ENCODE assay signal across 25 cellular contexts in genomic region chr15:72174551-72175165, GRCh38. TPM values are rescaled to one million over a fixed set of nuclear protein-coding genes. Genes with fewer than 3 reads are reported as not detected.
DNase-seq lines count a peak whose midpoint lies in the region; ATAC-seq, FAIRE-seq and TF ChIP-seq lines count a peak whose summit lies in the region.
"Had no signal": no experiment of that assay in that cellular context is flagged by ENCODE, and none has a peak within 500 bp of the region (broad histone marks: within the 10 kb centered on the region; RNA-seq: fewer than 3 reads in every experiment).

No MANE protein-coding gene starts in this region.

- no peak overlapping the region for H2BK20ac ChIP-seq in H1 (ENCODE audit: low read length)

- H2AK5ac ChIP-seq in H1 (ENCODE audit: low read depth, low read length), result 0 out of 2 replicates have a peak overlapping the region, but pooled peaks have one; percentile 28

- 0 out of 2 replicates have a peak overlapping the region, but pooled peaks have one; percentile 9 for H2BK5ac ChIP-seq in H1 (ENCODE audit: low read depth, low read length)

- no peak for FAIRE-seq in H1 (lab: Jason Lieb, UNC)
- FAIRE-seq: A204.1, G401.6, GM12892 had no signal

- DNase-seq in NT2/D1 (ENCODE audit: low read depth, low spot score) (no peak), H1 (ENCODE audit: low read depth in 1 of 2, low spot score in 2 of 2) (no peak), osteoblast (ENCODE audit: insufficient read length, low spot score, missing footprints) (peak; percentile 46), T-helper 2 cell (no peak), NOMO-1 treated with DMSO at 0.1 percent for 48 hours (lab: John Stamatoyannopoulos, UW; ENCODE audit: unreplicated experiment) (no peak), NCI-H1694 (lab: John Stamatoyannopoulos, UW) (no peak)
- DNase-seq: CD8-positive, alpha-beta memory T cell; DMS79 treated with DMSO at 0.1 percent for 48 hours; H7; MV-4-11; NCI-H1417; NCI-H2171 treated with DMSO at 0.1 percent for 48 hours; NCI-H82; Peyer's patch; SHP77; SK-N-SH had no signal

- no peak overlapping the region for H2BK15ac ChIP-seq in H1 (ENCODE audit: low read length)

- no peaks in the 10 kb centered on the region for H3K9me3 ChIP-seq in NT2/D1 (ENCODE audit: insufficient read depth, low read length)
- H3K9me3 ChIP-seq in H1 (ENCODE audit: insufficient read depth in 2 of 2, low read depth in 1 of 2, low read length in 1 of 2), result no peaks in the 10 kb centered on the region
- no peaks in the 10 kb centered on the region for H3K9me3 ChIP-seq in osteoblast (ENCODE audit: low read depth, low read length)
- H3K9me3 ChIP-seq: BLaER1, Peyer's patch, SK-N-SH had no signal

- H4K20me1 ChIP-seq in H1 (replicated peaks in 1 of 2; ENCODE audit: control insufficient read depth in 1 of 2, insufficient read depth in 2 of 2, low read length in 2 of 2) (no peaks in the 10 kb centered on the region), osteoblast (ENCODE audit: insufficient read depth, low read length) (no peaks in the 10 kb centered on the region)
- H4K20me1 ChIP-seq: BLaER1 had no signal

- TF ChIP-seq RAD21 in H1 (IDR thresholded peaks at IDR 0.05 in 1 of 2, conservative IDR thresholded peaks at IDR 0.05 in 1 of 2; ENCODE audit: low read depth in 2 of 2, low read length in 2 of 2), result no peak

- no peak overlapping the region for H3K4me2 ChIP-seq in H1 (ENCODE audit: insufficient read depth in 1 of 2, low read depth in 2 of 2, low read length in 2 of 2)
- H3K4me2 ChIP-seq in osteoblast (ENCODE audit: insufficient read depth, low read length), result no peak overlapping the region
- H3K4me2 ChIP-seq: BLaER1, SK-N-SH had no signal

- no peak overlapping the region for H3K14ac ChIP-seq in H1 (ENCODE audit: insufficient read length)

- H3K23ac ChIP-seq in H1 (ENCODE audit: insufficient read length), result no peak overlapping the region

- H3K9ac ChIP-seq in NT2/D1 (ENCODE audit: insufficient read length, low read depth), result peak overlapping the region; percentile 9
- no peak overlapping the region for H3K9ac ChIP-seq in H1 (replicated peaks in 1 of 4; ENCODE audit: extremely low read depth in 1 of 4, low read depth in 3 of 4, low read length in 3 of 4)
- H3K9ac ChIP-seq: BLaER1, SK-N-SH had no signal

- no peak overlapping the region for H3K4me3 ChIP-seq in NT2/D1 (ENCODE audit: insufficient read length, low read depth)
- H3K4me3 ChIP-seq in H1 (ENCODE audit: extremely low read depth in 1 of 4, insufficient read depth in 2 of 4, low read depth in 3 of 4, low read length in 4 of 4), result no peak overlapping the region
- H3K4me3 ChIP-seq in osteoblast (ENCODE audit: insufficient read depth, low read length), result no peak overlapping the region
- H3K4me3 ChIP-seq: BLaER1, Peyer's patch had no signal

- H3K4me1 ChIP-seq in NT2/D1 (ENCODE audit: insufficient read depth, insufficient read length), result peaks cover 6% of the 10 kb centered on the region
- H3K4me1 ChIP-seq in H1 (replicated peaks in 1 of 4; ENCODE audit: control insufficient read depth in 3 of 4, insufficient read depth in 4 of 4, low read length in 3 of 4), result 0 out of 7 replicates have a peak, but pooled peaks cover 0 to 2% (median 1%) of the 10 kb centered on the region in 4 experiments
- no peaks in the 10 kb centered on the region for H3K4me1 ChIP-seq in osteoblast (ENCODE audit: insufficient read depth, low read length)

- H4K91ac ChIP-seq in H1 (replicated peaks; ENCODE audit: insufficient read length, low read length), result no peak overlapping the region

- POLR2A ChIA-PET in H1 (lab: Charles Lee; ENCODE audit: partially characterized antibody), result interaction anchor here (0.9 kb wide), 1 partner anchor 24 kb away, joined by 3 read pairs; no protein-coding TSS in a partner anchor

- H3K27me3 ChIP-seq in NT2/D1 (ENCODE audit: insufficient read depth, insufficient read length) (no peaks in the 10 kb centered on the region), H1 (replicated peaks in 1 of 4; ENCODE audit: control insufficient read depth in 3 of 4, extremely low read depth in 1 of 4, insufficient read depth in 3 of 4, low read length in 3 of 4) (no peaks in the 10 kb centered on the region), osteoblast (ENCODE audit: insufficient read depth, low read length) (peaks cover 31% of the 10 kb centered on the region)
- H3K27me3 ChIP-seq: BLaER1, Peyer's patch had no signal

- no peak overlapping the region; the same call in 1 of the 2 replicates for H3K18ac ChIP-seq in H1 (ENCODE audit: extremely low read depth, low read length)

- 75% methylated on average over 5 of the region's 5 CpGs; no CpG with 5 or more reads in 1 of the 2 experiments for WGBS in H1 (ENCODE audit: extremely low coverage in 1 of 2, insufficient coverage in 1 of 2, insufficient read length in 1 of 2, insufficient replicate concordance in 2 of 2, low coverage in 1 of 2, low lambda C conversion rate in 2 of 2, missing lambda C conversion rate in 1 of 2), 2 experiments

- no peaks in the 10 kb centered on the region for H3K79me1 ChIP-seq in H1 (ENCODE audit: low read depth, low read length)

- CTCF ChIA-PET in H1 (lab: Charles Lee; ENCODE audit: partially characterized antibody), result interaction anchor here (1.3 kb wide), 1 partner anchor 10 kb away, joined by 6 read pairs; no protein-coding TSS in a partner anchor

- H4K8ac ChIP-seq in H1 (ENCODE audit: extremely low read depth, insufficient read depth, low read length), result no peak overlapping the region; the same call in 1 of the 2 replicates

- H3K23me2 ChIP-seq in H1 (ENCODE audit: low read depth, low read length), result no peaks in the 10 kb centered on the region

- H4K5ac ChIP-seq in H1 (ENCODE audit: insufficient read length, low read depth, low read length), result no peak overlapping the region

- H2AFZ ChIP-seq in H1 (ENCODE audit: low read length), result no peak overlapping the region
- H2AFZ ChIP-seq in osteoblast (ENCODE audit: low read length), result no peak overlapping the region

- no peaks in the 10 kb centered on the region for H3K36me3 ChIP-seq in NT2/D1 (ENCODE audit: insufficient read depth, insufficient read length, low read length)
- no peaks in the 10 kb centered on the region for H3K36me3 ChIP-seq in H1 (ENCODE audit: control insufficient read depth in 2 of 4, insufficient read depth in 4 of 4, low read length in 3 of 4)
- H3K36me3 ChIP-seq in osteoblast (ENCODE audit: insufficient read depth, low read length), result no peaks in the 10 kb centered on the region
- H3K36me3 ChIP-seq: BLaER1, Peyer's patch had no signal

- no peak overlapping the region for H2BK12ac ChIP-seq in H1 (ENCODE audit: low read depth, low read length)

- no peak for TF ChIP-seq POLR2A in H1 (IDR thresholded peaks at IDR 0.05; ENCODE audit: control extremely low read depth in 1 of 2, low read depth in 2 of 2, low read length in 2 of 2)

- TF ChIP-seq EP300 in H1 (IDR thresholded peaks at IDR 0.05; ENCODE audit: borderline replicate concordance in 1 of 2, low read depth in 2 of 2, low read length in 2 of 2), result no peak

- H3K56ac ChIP-seq in H1 (replicated peaks; ENCODE audit: insufficient read length, low read depth, low read length), result no peak overlapping the region

- no peak overlapping the region for H2BK120ac ChIP-seq in H1 (replicated peaks; ENCODE audit: low read depth, low read length)

- no peaks in the 10 kb centered on the region for H3K79me2 ChIP-seq in H1 (ENCODE audit: control insufficient read depth in 1 of 2, insufficient read depth in 2 of 2, low read length in 2 of 2)
- no peaks in the 10 kb centered on the region for H3K79me2 ChIP-seq in osteoblast (ENCODE audit: insufficient read depth, low read length)

- TF ChIP-seq CTCF in C4-2B (conservative IDR thresholded peaks at IDR 0.05) (no peak), H1 (IDR thresholded peaks at IDR 0.05; ENCODE audit: control extremely low read depth in 1 of 3, insufficient read depth in 1 of 3, low read depth in 1 of 3, low read length in 3 of 3) (no peak), osteoblast (IDR thresholded peaks at IDR 0.05; ENCODE audit: extremely low read depth, low read depth, low read length) (no peak)

- no peak for ATAC-seq in HG03097 (IDR thresholded peaks at IDR 0.05; ENCODE audit: low FRiP score, unreplicated experiment)

- H3K27ac ChIP-seq in C4-2B (peak overlapping the region; percentile 54), H1 (ENCODE audit: low read depth, low read length) (no peak overlapping the region), osteoblast (ENCODE audit: low read depth, low read length) (no peak overlapping the region)
- H3K27ac ChIP-seq: BLaER1, HL-60, Peyer's patch had no signal

- peak overlapping the region; percentile 10 for H3K4ac ChIP-seq in H1 (replicated peaks; ENCODE audit: insufficient read length, low read depth, low read length)

RNA-seq across cellular contexts. Expression of gene GRAMD2A, which starts 22.9 kb away (rescaled TPM):
- total RNA-seq in H1 (2021; fragmentation: NEBNext Ultra II Directional; extraction: Animal tissue kit (Norgen Biotek cat#: 25700)), result 0.36 and 1.5 TPM in 2 replicates
- 0.57 and 0.66 TPM in 2 replicates for polyA plus RNA-seq in H1 (2011; rRNA removed)
- 0.88 TPM for polyA plus RNA-seq in H1 (2011; cell fraction: cytosol; rRNA removed)
- 1.4 TPM for polyA plus RNA-seq in H1 (2011; cell fraction: nucleus; rRNA removed)
- 0.69 to 1.1 TPM (median 0.82 TPM) in 4 replicates for polyA plus RNA-seq in H1 (2012, experiment 1 of 2)
- 0.41 TPM for polyA plus RNA-seq in H1 (2012, experiment 2 of 2)
- polyA plus RNA-seq in H1 (2013, experiment 1 of 2), result 0.65 TPM
- polyA plus RNA-seq in H1 (2013, experiment 2 of 2), result 0.44 TPM
- 1.3 and 2.1 TPM in 2 replicates for polyA minus RNA-seq in H1 (2011; rRNA and poly(A)+ RNA removed)
- polyA minus RNA-seq in H1 (2011; cell fraction: cytosol; rRNA and poly(A)+ RNA removed), result 1.4 TPM
- polyA minus RNA-seq in H1 (2011; cell fraction: nucleus; rRNA and poly(A)+ RNA removed), result 0.90 TPM
- not detected in 2 replicates for total RNA-seq in osteoblast
- total RNA-seq: CD8-positive, alpha-beta memory T cell; LHCN-M2 had no signal
- polyA plus RNA-seq: CD8-positive, alpha-beta memory T cell; IgD-negative memory B cell had no signal

RNA-seq across cellular contexts. Expression of gene PKM, which starts 56.3 kb away (rescaled TPM):
- 761 and 780 TPM in 2 replicates for total RNA-seq in H1 (2021; fragmentation: NEBNext Ultra II Directional; extraction: Animal tissue kit (Norgen Biotek cat#: 25700))
- polyA plus RNA-seq in H1 (2011; rRNA removed), result 856 and 1,089 TPM in 2 replicates
- 1,111 TPM for polyA plus RNA-seq in H1 (2011; cell fraction: cytosol; rRNA removed)
- polyA plus RNA-seq in H1 (2011; cell fraction: nucleus; rRNA removed), result 1,343 TPM
- 1,003 to 1,133 TPM (median 1,096 TPM) in 4 replicates for polyA plus RNA-seq in H1 (2012, experiment 1 of 2)
- polyA plus RNA-seq in H1 (2012, experiment 2 of 2), result 1,059 TPM
- 646 TPM for polyA plus RNA-seq in H1 (2013, experiment 1 of 2)
- 625 TPM for polyA plus RNA-seq in H1 (2013, experiment 2 of 2)
- 1,050 and 1,384 TPM in 2 replicates for polyA minus RNA-seq in H1 (2011; rRNA and poly(A)+ RNA removed)
- polyA minus RNA-seq in H1 (2011; cell fraction: cytosol; rRNA and poly(A)+ RNA removed), result 677 TPM
- 678 TPM for polyA minus RNA-seq in H1 (2011; cell fraction: nucleus; rRNA and poly(A)+ RNA removed)
- 1,919 and 2,299 TPM in 2 replicates for total RNA-seq in osteoblast

RNA-seq across cellular contexts. Expression of gene SENP8, which starts 56.5 kb away (rescaled TPM):
- total RNA-seq in H1 (2021; fragmentation: NEBNext Ultra II Directional; extraction: Animal tissue kit (Norgen Biotek cat#: 25700)), result 3.6 and 6.0 TPM in 2 replicates
- polyA plus RNA-seq in H1 (2011; rRNA removed), result 2.2 and 4.1 TPM in 2 replicates
- 3.8 TPM for polyA plus RNA-seq in H1 (2011; cell fraction: cytosol; rRNA removed)
- polyA plus RNA-seq in H1 (2011; cell fraction: nucleus; rRNA removed), result 5.9 TPM
- 3.0 to 4.2 TPM (median 3.3 TPM) in 4 replicates for polyA plus RNA-seq in H1 (2012, experiment 1 of 2)
- polyA plus RNA-seq in H1 (2012, experiment 2 of 2), result 0.43 TPM
- polyA plus RNA-seq in H1 (2013, experiment 1 of 2), result 2.8 TPM
- polyA plus RNA-seq in H1 (2013, experiment 2 of 2), result 3.1 TPM
- 15.5 and 16.2 TPM in 2 replicates for polyA minus RNA-seq in H1 (2011; rRNA and poly(A)+ RNA removed)
- 4.0 TPM for polyA minus RNA-seq in H1 (2011; cell fraction: cytosol; rRNA and poly(A)+ RNA removed)
- 3.0 TPM for polyA minus RNA-seq in H1 (2011; cell fraction: nucleus; rRNA and poly(A)+ RNA removed)
- total RNA-seq in osteoblast, result 2.4 and 2.5 TPM in 2 replicates

RNA-seq across cellular contexts. Expression of gene MYO9A, which starts 56.7 kb away (rescaled TPM):
- total RNA-seq in H1 (2021; fragmentation: NEBNext Ultra II Directional; extraction: Animal tissue kit (Norgen Biotek cat#: 25700)), result 26.0 and 29.5 TPM in 2 replicates
- 3.9 and 4.9 TPM in 2 replicates for polyA plus RNA-seq in H1 (2011; rRNA removed)
- 5.2 TPM for polyA plus RNA-seq in H1 (2011; cell fraction: cytosol; rRNA removed)
- polyA plus RNA-seq in H1 (2011; cell fraction: nucleus; rRNA removed), result 12.6 TPM
- polyA plus RNA-seq in H1 (2012, experiment 1 of 2), result 5.3 to 9.8 TPM (median 6.2 TPM) in 4 replicates
- 0.80 TPM for polyA plus RNA-seq in H1 (2012, experiment 2 of 2)
- polyA plus RNA-seq in H1 (2013, experiment 1 of 2), result 6.3 TPM
- 5.0 TPM for polyA plus RNA-seq in H1 (2013, experiment 2 of 2)
- polyA minus RNA-seq in H1 (2011; rRNA and poly(A)+ RNA removed), result 61.9 and 71.4 TPM in 2 replicates
- 18.6 TPM for polyA minus RNA-seq in H1 (2011; cell fraction: cytosol; rRNA and poly(A)+ RNA removed)
- polyA minus RNA-seq in H1 (2011; cell fraction: nucleus; rRNA and poly(A)+ RNA removed), result 93.1 TPM
- total RNA-seq in osteoblast, result 59.0 and 60.1 TPM in 2 replicates
